Comparison of ENCODE assay signal across 19 cellular contexts in genomic region chr11:68756171-68756766, GRCh38. TPM values are rescaled to one million over a fixed set of nuclear protein-coding genes. Genes with fewer than 3 reads are reported as not detected.
"Had no signal": no experiment of that assay in that cellular context is flagged by ENCODE, and none has a peak within 500 bp of the region (broad histone marks: within the 10 kb centered on the region; RNA-seq: fewer than 3 reads in every experiment).

No MANE protein-coding gene starts in this region.

- H3K27me3 ChIP-seq: adrenal gland had no signal

- ATAC-seq: activated CD8-positive, alpha-beta T cell treated with anti-CD3 and anti-CD28 coated beads, Interleukin-2, amount 10 ng/mL, durations not matched to agents 7 days and 5 days; esophagus mucosa; left ventricle myocardium superior; natural killer cell treated with Interleukin-12 subunit alpha and Interleukin-12 subunit beta and Interleukin-15 and Interleukin-18, amount 100 ng/mL, for 72 hours; stimulated activated memory B cell treated with anti-CD40 and anti-IgM and Interleukin-4, amounts not matched to agents 10 μg/mL and 1 μg/mL and 100 μg/mL, for 72 hours had no signal

- H3K4me1 ChIP-seq: adrenal gland had no signal

- H3K4me3 ChIP-seq: adrenal gland, dorsolateral prefrontal cortex had no signal

- H3K9me3 ChIP-seq: adrenal gland had no signal

- H3K27ac ChIP-seq: adrenal gland, dorsolateral prefrontal cortex had no signal

- H3K27me3 Mint-ChIP-seq: activated naive CD4-positive, alpha-beta T cell treated with anti-CD3 and anti-CD28 coated beads, Interleukin-2, amount 50 U/mL, for 24 hours; natural killer cell treated with Interleukin-12 subunit alpha and Interleukin-12 subunit beta and Interleukin-15 and Interleukin-18, amount 100 ng/mL, for 72 hours; stimulated activated memory B cell treated with anti-CD40 and anti-IgM and Interleukin-4, amounts not matched to agents 10 μg/mL and 1 μg/mL and 100 μg/mL, for 72 hours had no signal

- DNase-seq: activated CD4-positive, alpha-beta T cell treated with anti-CD3 and anti-CD28 coated beads for 48 hours; activated CD8-positive, alpha-beta memory T cell treated with anti-CD3 and anti-CD28 coated beads, Interleukin-2, amount 50 U/mL, for 4 hours; activated CD8-positive, alpha-beta T cell treated with anti-CD3 and anti-CD28 coated beads, Interleukin-2, amount 10 ng/mL, durations not matched to agents 7 days and 5 days; activated effector memory CD4-positive, alpha-beta T cell treated with anti-CD3 and anti-CD28 coated beads, Interleukin-2, amount 50 U/mL, for 16 hours; activated T-cell treated with anti-CD3 and anti-CD28 coated beads, Interleukin-2, amount 50 U/mL, for 48 hours; adrenal gland; dorsolateral prefrontal cortex; hippocampal formation; kidney; left ventricle myocardium superior; mesendoderm; nucleus accumbens; retina; stimulated activated CD4-positive, alpha-beta T cell treated with anti-CD3 and anti-CD28 coated beads, Interleukin-2, amount 100 ng/mL, for 48 hours had no signal

- H3K27ac Mint-ChIP-seq: activated CD8-positive, alpha-beta T cell treated with anti-CD3 and anti-CD28 coated beads, Interleukin-2, amount 10 ng/mL, durations not matched to agents 7 days and 5 days; activated naive CD4-positive, alpha-beta T cell treated with anti-CD3 and anti-CD28 coated beads, Interleukin-2, amount 50 U/mL, for 24 hours; natural killer cell treated with Interleukin-12 subunit alpha and Interleukin-12 subunit beta and Interleukin-15 and Interleukin-18, amount 100 ng/mL, for 72 hours; stimulated activated memory B cell treated with anti-CD40 and anti-IgM and Interleukin-4, amounts not matched to agents 10 μg/mL and 1 μg/mL and 100 μg/mL, for 72 hours had no signal

- H3K4me3 Mint-ChIP-seq: activated CD8-positive, alpha-beta T cell treated with anti-CD3 and anti-CD28 coated beads, Interleukin-2, amount 10 ng/mL, durations not matched to agents 7 days and 5 days; activated naive CD4-positive, alpha-beta T cell treated with anti-CD3 and anti-CD28 coated beads, Interleukin-2, amount 50 U/mL, for 24 hours; natural killer cell treated with Interleukin-12 subunit alpha and Interleukin-12 subunit beta and Interleukin-15 and Interleukin-18, amount 100 ng/mL, for 72 hours; stimulated activated memory B cell treated with anti-CD40 and anti-IgM and Interleukin-4, amounts not matched to agents 10 μg/mL and 1 μg/mL and 100 μg/mL, for 72 hours had no signal

- H3K9me3 Mint-ChIP-seq: activated naive CD4-positive, alpha-beta T cell treated with anti-CD3 and anti-CD28 coated beads, Interleukin-2, amount 50 U/mL, for 24 hours; natural killer cell treated with Interleukin-12 subunit alpha and Interleukin-12 subunit beta and Interleukin-15 and Interleukin-18, amount 100 ng/mL, for 72 hours; stimulated activated memory B cell treated with anti-CD40 and anti-IgM and Interleukin-4, amounts not matched to agents 10 μg/mL and 1 μg/mL and 100 μg/mL, for 72 hours had no signal

RNA-seq across cellular contexts. Expression of gene TESMIN, which starts 4.9 kb away (rescaled TPM):
- total RNA-seq: skeletal muscle tissue had no signal
